Comparison of ENCODE assay signal across 23 cellular contexts in genomic region chr6:143971453-143971852, GRCh38. TPM values are rescaled to one million over a fixed set of nuclear protein-coding genes. Genes with fewer than 3 reads are reported as not detected.
DNase-seq lines count a peak whose midpoint lies in the region; FAIRE-seq and TF ChIP-seq lines count a peak whose summit lies in the region.
"Had no signal": no experiment of that assay in that cellular context is flagged by ENCODE, and none has a peak within 500 bp of the region (broad histone marks: within the 10 kb centered on the region; RNA-seq: fewer than 3 reads in every experiment).

No MANE protein-coding gene starts in this region.

- DNase-seq in endothelial cell (ENCODE audit: low spot score) = no peak
- DNase-seq in mesothelial cell of epicardium (ENCODE audit: low spot score in 2 of 2, unreplicated experiment in 2 of 2) = no peak
- DNase-seq in type B pancreatic cell (ENCODE audit: extremely low spot score, unreplicated experiment) = no peak
- no peak for DNase-seq in frontal cortex (ENCODE audit: low spot score in 2 of 2)
- no peak for DNase-seq in adrenal gland
- no peak for DNase-seq in RKO (ENCODE audit: low spot score)
- DNase-seq in GM12892 (ENCODE audit: insufficient read length) = no peak
- DNase-seq: activated B cell treated with CpG ODN at 0.5 μM for 24 hours; activated CD4-positive, alpha-beta memory T cell treated with anti-CD3 and anti-CD28 coated beads, Interleukin-2, amount 10 ng/mL, durations not matched to agents 7 days and 5 days; activated effector memory CD4-positive, alpha-beta T cell treated with anti-CD3 and anti-CD28 coated beads, Interleukin-2, amount 50 U/mL, for 16 hours; activated naive CD8-positive, alpha-beta T cell treated with anti-CD3 and anti-CD28 coated beads, Interleukin-2, amount 50 U/mL, for 24 hours; caudate nucleus; dorsolateral prefrontal cortex; islet precursor cell; MV-4-11; NCI-H2171 treated with DMSO at 0.1 percent for 48 hours; NCI-H526; right lobe of liver; RPMI8226 had no signal

- H3K9me3 Mint-ChIP-seq in endothelial cell (ENCODE audit: unreplicated experiment) (no peaks in the 10 kb centered on the region), mesothelial cell of epicardium (no peaks in the 10 kb centered on the region), type B pancreatic cell (no peaks in the 10 kb centered on the region)
- H3K9me3 Mint-ChIP-seq: activated B cell treated with CpG ODN at 0.5 μM for 24 hours; activated CD4-positive, alpha-beta memory T cell treated with anti-CD3 and anti-CD28 coated beads, Interleukin-2, amount 10 ng/mL, durations not matched to agents 7 days and 5 days; activated naive CD8-positive, alpha-beta T cell treated with anti-CD3 and anti-CD28 coated beads, Interleukin-2, amount 50 U/mL, for 24 hours had no signal

- peaks cover 38 to 73% of the 10 kb centered on the region in 2 donors for H3K4me1 ChIP-seq in adrenal gland (replicated peaks in 1 of 2)
- H3K4me1 ChIP-seq: parathyroid adenoma, right lobe of liver had no signal

- no peak for TF ChIP-seq POLR2A in adrenal gland (IDR thresholded peaks at IDR 0.05)
- no peak for TF ChIP-seq POLR2A in GM12892 (IDR thresholded peaks at IDR 0.05; ENCODE audit: low read depth, low read length)

- H3K9me3 ChIP-seq in adrenal gland (replicated peaks in 1 of 3) = no peaks in the 10 kb centered on the region
- H3K9me3 ChIP-seq: right lobe of liver had no signal

- H3K36me3 ChIP-seq in adrenal gland (replicated peaks in 1 of 2) = no peaks in the 10 kb centered on the region
- H3K36me3 ChIP-seq: right lobe of liver had no signal

- no peak for TF ChIP-seq CTCF in endothelial cell (IDR thresholded peaks at IDR 0.05; ENCODE audit: unreplicated experiment)
- TF ChIP-seq CTCF in mesothelial cell of epicardium (IDR thresholded peaks at IDR 0.05; ENCODE audit: unreplicated experiment) = no peak
- TF ChIP-seq CTCF in type B pancreatic cell (conservative IDR thresholded peaks at IDR 0.05) = no peak
- TF ChIP-seq CTCF in adrenal gland (IDR thresholded peaks at IDR 0.05) = no peak

- peaks cover 2% of the 10 kb centered on the region for H3K27me3 Mint-ChIP-seq in endothelial cell (ENCODE audit: unreplicated experiment)
- no peaks in the 10 kb centered on the region for H3K27me3 Mint-ChIP-seq in mesothelial cell of epicardium (ENCODE audit: low read depth)
- no peaks in the 10 kb centered on the region for H3K27me3 Mint-ChIP-seq in type B pancreatic cell
- H3K27me3 Mint-ChIP-seq: activated B cell treated with CpG ODN at 0.5 μM for 24 hours; activated naive CD8-positive, alpha-beta T cell treated with anti-CD3 and anti-CD28 coated beads, Interleukin-2, amount 50 U/mL, for 24 hours had no signal

- no peak overlapping the region for H3K4me3 ChIP-seq in adrenal gland
- H3K4me3 ChIP-seq: dorsolateral prefrontal cortex, right lobe of liver had no signal

- WGBS in adrenal gland, 4 donors = 34 to 55% (median 46%) methylated on average over 1 of the region's 1 CpG

- FAIRE-seq in TTC549 (lab: Jason Lieb, UNC) = peak; percentile 96
- no peak for FAIRE-seq in frontal cortex (lab: Jason Lieb, UNC)
- no peak for FAIRE-seq in GM12892 (lab: Jason Lieb, UNC)
- FAIRE-seq: GM18507 had no signal

- H3K4me3 Mint-ChIP-seq in endothelial cell (ENCODE audit: unreplicated experiment) = no peak overlapping the region
- H3K4me3 Mint-ChIP-seq in mesothelial cell of epicardium = no peak overlapping the region
- peak overlapping the region; percentile 42 for H3K4me3 Mint-ChIP-seq in type B pancreatic cell
- H3K4me3 Mint-ChIP-seq: activated B cell treated with CpG ODN at 0.5 μM for 24 hours; activated CD4-positive, alpha-beta memory T cell treated with anti-CD3 and anti-CD28 coated beads, Interleukin-2, amount 10 ng/mL, durations not matched to agents 7 days and 5 days; activated naive CD8-positive, alpha-beta T cell treated with anti-CD3 and anti-CD28 coated beads, Interleukin-2, amount 50 U/mL, for 24 hours had no signal

- H3K36me3 Mint-ChIP-seq in endothelial cell (ENCODE audit: low read depth, unreplicated experiment) = peaks cover 14% of the 10 kb centered on the region
- H3K36me3 Mint-ChIP-seq in mesothelial cell of epicardium = no peaks in the 10 kb centered on the region
- no peaks in the 10 kb centered on the region for H3K36me3 Mint-ChIP-seq in type B pancreatic cell

- H3K27ac Mint-ChIP-seq in endothelial cell (ENCODE audit: unreplicated experiment) = peak overlapping the region; percentile 93
- peak overlapping the region; percentile 94 for H3K27ac Mint-ChIP-seq in mesothelial cell of epicardium
- peak overlapping the region; percentile 70 for H3K27ac Mint-ChIP-seq in type B pancreatic cell
- H3K27ac Mint-ChIP-seq: activated B cell treated with CpG ODN at 0.5 μM for 24 hours; activated CD4-positive, alpha-beta memory T cell treated with anti-CD3 and anti-CD28 coated beads, Interleukin-2, amount 10 ng/mL, durations not matched to agents 7 days and 5 days; activated naive CD8-positive, alpha-beta T cell treated with anti-CD3 and anti-CD28 coated beads, Interleukin-2, amount 50 U/mL, for 24 hours had no signal

- no peaks in the 10 kb centered on the region for H3K27me3 ChIP-seq in adrenal gland
- H3K27me3 ChIP-seq: dorsolateral prefrontal cortex, right lobe of liver had no signal

- intact Hi-C loops in adrenal gland (cut with DNase I) = no loop called here

- peaks cover 71% of the 10 kb centered on the region for H3K4me1 Mint-ChIP-seq in endothelial cell (ENCODE audit: unreplicated experiment)
- H3K4me1 Mint-ChIP-seq in mesothelial cell of epicardium = peaks cover 84% of the 10 kb centered on the region
- peaks cover 77% of the 10 kb centered on the region for H3K4me1 Mint-ChIP-seq in type B pancreatic cell (ENCODE audit: unreplicated experiment)
- H3K4me1 Mint-ChIP-seq: activated B cell treated with CpG ODN at 0.5 μM for 24 hours; activated CD4-positive, alpha-beta memory T cell treated with anti-CD3 and anti-CD28 coated beads, Interleukin-2, amount 10 ng/mL, durations not matched to agents 7 days and 5 days; activated naive CD8-positive, alpha-beta T cell treated with anti-CD3 and anti-CD28 coated beads, Interleukin-2, amount 50 U/mL, for 24 hours had no signal

- H3K27ac ChIP-seq in adrenal gland = peak overlapping the region in 2 of 5 donors; percentile 24 to 54
- H3K27ac ChIP-seq: dorsolateral prefrontal cortex, KMS-11, parathyroid adenoma, right lobe of liver had no signal

RNA-seq across cellular contexts. Expression of gene PLAGL1, which starts 36.6 kb away (rescaled TPM):
- 294 TPM for total RNA-seq in endothelial cell (ENCODE audit: unreplicated experiment)
- total RNA-seq in mesothelial cell of epicardium = 158 to 164 TPM (median 161 TPM) in 3 replicates
- total RNA-seq in type B pancreatic cell (ENCODE audit: low replicate concordance) = 42.7 and 95.2 TPM in 2 replicates
- 6.1 TPM for total RNA-seq in frontal cortex
- 100 to 1,000 TPM in 1 of 8 donors, 10 to 100 TPM in 7; 20.4 to 160 (median 72.1) TPM for total RNA-seq in adrenal gland
- polyA plus RNA-seq in adrenal gland = 100 to 1,000 TPM in 2 of 3 donors, 10 to 100 TPM in 1; 27.5 to 101 (median 100) TPM
- polyA plus RNA-seq in GM12892 (2012; ENCODE audit: missing spikeins) = 17.4 TPM
